1 cellular context compared by ENCODE assay signal in the genomic region with DNA sequence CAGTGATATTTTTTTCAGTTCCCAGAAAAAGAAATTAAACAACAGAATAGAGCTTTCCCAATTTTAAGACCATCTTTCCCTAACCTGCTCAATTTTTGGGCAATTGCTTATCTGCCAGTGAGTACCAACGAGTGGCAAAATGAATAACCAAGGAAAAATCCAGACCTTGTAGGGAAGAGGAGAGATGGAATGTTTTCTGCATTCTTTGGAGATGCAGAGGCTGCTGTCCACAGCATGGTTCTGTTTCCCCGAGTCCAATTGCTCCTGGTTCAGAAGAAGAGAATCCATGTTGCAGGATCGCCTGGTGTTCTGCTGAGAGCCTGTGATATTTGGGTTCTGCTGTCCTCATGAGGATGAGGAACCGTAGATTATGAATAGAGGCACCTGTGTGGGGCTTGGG.
TF ChIP-seq lines count a peak whose summit lies in the region.

No MANE protein-coding gene starts in this region.

TF ChIP-seq in SK-N-SH, 30 proteins besides CTCF, POLR2A, EP300 and RAD21 (continued from another document):
- TF ChIP-seq, protein P1, sequence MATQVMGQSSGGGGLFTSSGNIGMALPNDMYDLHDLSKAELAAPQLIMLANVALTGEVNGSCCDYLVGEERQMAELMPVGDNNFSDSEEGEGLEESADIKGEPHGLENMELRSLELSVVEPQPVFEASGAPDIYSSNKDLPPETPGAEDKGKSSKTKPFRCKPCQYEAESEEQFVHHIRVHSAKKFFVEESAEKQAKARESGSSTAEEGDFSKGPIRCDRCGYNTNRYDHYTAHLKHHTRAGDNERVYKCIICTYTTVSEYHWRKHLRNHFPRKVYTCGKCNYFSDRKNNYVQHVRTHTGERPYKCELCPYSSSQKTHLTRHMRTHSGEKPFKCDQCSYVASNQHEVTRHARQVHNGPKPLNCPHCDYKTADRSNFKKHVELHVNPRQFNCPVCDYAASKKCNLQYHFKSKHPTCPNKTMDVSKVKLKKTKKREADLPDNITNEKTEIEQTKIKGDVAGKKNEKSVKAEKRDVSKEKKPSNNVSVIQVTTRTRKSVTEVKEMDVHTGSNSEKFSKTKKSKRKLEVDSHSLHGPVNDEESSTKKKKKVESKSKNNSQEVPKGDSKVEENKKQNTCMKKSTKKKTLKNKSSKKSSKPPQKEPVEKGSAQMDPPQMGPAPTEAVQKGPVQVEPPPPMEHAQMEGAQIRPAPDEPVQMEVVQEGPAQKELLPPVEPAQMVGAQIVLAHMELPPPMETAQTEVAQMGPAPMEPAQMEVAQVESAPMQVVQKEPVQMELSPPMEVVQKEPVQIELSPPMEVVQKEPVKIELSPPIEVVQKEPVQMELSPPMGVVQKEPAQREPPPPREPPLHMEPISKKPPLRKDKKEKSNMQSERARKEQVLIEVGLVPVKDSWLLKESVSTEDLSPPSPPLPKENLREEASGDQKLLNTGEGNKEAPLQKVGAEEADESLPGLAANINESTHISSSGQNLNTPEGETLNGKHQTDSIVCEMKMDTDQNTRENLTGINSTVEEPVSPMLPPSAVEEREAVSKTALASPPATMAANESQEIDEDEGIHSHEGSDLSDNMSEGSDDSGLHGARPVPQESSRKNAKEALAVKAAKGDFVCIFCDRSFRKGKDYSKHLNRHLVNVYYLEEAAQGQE (IDR thresholded peaks at IDR 0.05; ENCODE audit: low read depth, low read length), result peak; percentile 59; the same call in 1 of the 2 replicates
- TF ChIP-seq, protein P2, sequence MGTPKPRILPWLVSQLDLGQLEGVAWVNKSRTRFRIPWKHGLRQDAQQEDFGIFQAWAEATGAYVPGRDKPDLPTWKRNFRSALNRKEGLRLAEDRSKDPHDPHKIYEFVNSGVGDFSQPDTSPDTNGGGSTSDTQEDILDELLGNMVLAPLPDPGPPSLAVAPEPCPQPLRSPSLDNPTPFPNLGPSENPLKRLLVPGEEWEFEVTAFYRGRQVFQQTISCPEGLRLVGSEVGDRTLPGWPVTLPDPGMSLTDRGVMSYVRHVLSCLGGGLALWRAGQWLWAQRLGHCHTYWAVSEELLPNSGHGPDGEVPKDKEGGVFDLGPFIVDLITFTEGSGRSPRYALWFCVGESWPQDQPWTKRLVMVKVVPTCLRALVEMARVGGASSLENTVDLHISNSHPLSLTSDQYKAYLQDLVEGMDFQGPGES (IDR thresholded peaks at IDR 0.05; ENCODE audit: low read depth, low read length), result no peak
- TF ChIP-seq MXI1 (IDR thresholded peaks at IDR 0.05; ENCODE audit: low read depth, low read length), result no peak
